Comparison of ENCODE assay signal across 8 cellular contexts in the genomic region with DNA sequence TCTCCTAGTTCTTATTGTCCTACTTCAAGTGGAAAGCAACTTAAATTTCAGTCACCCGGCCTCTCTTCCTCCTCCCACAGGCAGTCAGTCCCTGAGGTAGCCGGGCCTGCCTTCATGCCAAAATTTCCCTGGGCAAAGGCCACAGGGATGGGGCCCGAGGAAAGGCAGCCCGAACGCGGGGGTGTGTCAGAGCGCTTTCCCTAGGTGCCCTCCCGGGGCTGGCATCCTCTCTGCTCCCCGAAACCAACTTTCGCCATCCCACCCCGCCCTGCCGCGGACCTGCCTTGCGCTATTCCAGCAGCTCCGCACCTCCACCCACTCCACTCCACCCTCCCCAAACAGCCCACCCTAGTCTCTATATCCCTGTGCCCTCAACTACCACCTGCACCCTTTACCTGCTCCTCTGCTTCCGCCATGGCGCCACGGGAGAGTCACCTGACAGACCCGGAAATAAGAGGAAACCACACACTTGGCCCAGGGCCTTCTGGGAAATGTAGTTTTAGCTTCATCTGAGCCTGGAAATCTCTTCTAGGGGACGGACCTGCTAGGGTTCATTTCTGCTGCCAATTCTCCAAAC. TPM values are rescaled to one million over a fixed set of nuclear protein-coding genes. Genes with fewer than 3 reads are reported as not detected.
DNase-seq lines count a peak whose midpoint lies in the region; ATAC-seq and TF ChIP-seq lines count a peak whose summit lies in the region.

TSS of gene VPS41 (minus strand) at position 433 of the 577 bp plus-strand sequence. CDS start at position 416, 17 bp downstream.

- intact Hi-C loops in activated CD8-positive, alpha-beta T cell treated with anti-CD3 and anti-CD28 coated beads for 36 hours (cut with micrococcal nuclease): no loop called here

- H3K4me1 Mint-ChIP-seq in activated CD8-positive, alpha-beta T cell treated with anti-CD3 and anti-CD28 coated beads for 36 hours (ENCODE audit: low read depth): peaks cover 26% of the 10 kb centered on the region

- peak; percentile 98 for ATAC-seq in GM19324 (IDR thresholded peaks at IDR 0.05; ENCODE audit: low FRiP score, unreplicated experiment)
- ATAC-seq in HG03460 (IDR thresholded peaks at IDR 0.05; ENCODE audit: unreplicated experiment): peak; percentile 99
- ATAC-seq in activated CD8-positive, alpha-beta T cell treated with anti-CD3 and anti-CD28 coated beads for 36 hours: peak; percentile 97

- no peak for TF ChIP-seq CTCF in C4-2B (conservative IDR thresholded peaks at IDR 0.05)
- TF ChIP-seq CTCF in activated CD8-positive, alpha-beta T cell treated with anti-CD3 and anti-CD28 coated beads for 36 hours (IDR thresholded peaks at IDR 0.05): no peak

- peak; percentile 63 for DNase-seq in NCI-H748 treated with DMSO at 0.1 percent for 48 hours (lab: John Stamatoyannopoulos, UW)
- peak; percentile 88 for DNase-seq in activated CD8-positive, alpha-beta T cell treated with anti-CD3 and anti-CD28 coated beads for 36 hours
- peak; percentile 68 for DNase-seq in effector CD8-positive, alpha-beta T cell (lab: John Stamatoyannopoulos, UW)
- peak; percentile 73 to 81 for DNase-seq in lung microvascular endothelial cell (ENCODE audit: low read depth in 2 of 2)
- peak; percentile 34 to 65 (median 60) for DNase-seq in stimulated activated CD4-positive, alpha-beta T cell treated with anti-CD3 and anti-CD28 coated beads, TNF-alpha, amount 100 ng/mL, for 4 hours (ENCODE audit: low read depth in 3 of 3)

- no peaks in the 10 kb centered on the region for H3K9me3 Mint-ChIP-seq in activated CD8-positive, alpha-beta T cell treated with anti-CD3 and anti-CD28 coated beads for 36 hours

- POLR2A ChIA-PET in activated CD8-positive, alpha-beta T cell treated with anti-CD3 and anti-CD28 coated beads for 36 hours (lab: Charles Lee): interaction anchor here (0.6 to 0.7 kb wide), 2 partner anchors 11 to 17 kb away, joined by 3 read pairs; no protein-coding TSS in a partner anchor

- CTCF ChIA-PET in activated CD8-positive, alpha-beta T cell treated with anti-CD3 and anti-CD28 coated beads for 36 hours (lab: Charles Lee): interaction anchor here (1.3 kb wide), 1 partner anchor 9 kb away, joined by 4 read pairs; no protein-coding TSS in a partner anchor

- H3K27me3 Mint-ChIP-seq in activated CD8-positive, alpha-beta T cell treated with anti-CD3 and anti-CD28 coated beads for 36 hours: no peaks in the 10 kb centered on the region

- peaks cover 2% of the 10 kb centered on the region for H3K36me3 Mint-ChIP-seq in activated CD8-positive, alpha-beta T cell treated with anti-CD3 and anti-CD28 coated beads for 36 hours (ENCODE audit: low read depth)

- H3K27ac Mint-ChIP-seq in activated CD8-positive, alpha-beta T cell treated with anti-CD3 and anti-CD28 coated beads for 36 hours: peak within 1 kb of the TSS; percentile 88

- H3K4me3 Mint-ChIP-seq in activated CD8-positive, alpha-beta T cell treated with anti-CD3 and anti-CD28 coated beads for 36 hours: peak within 1 kb of the TSS; percentile 95

- peak within 1 kb of the TSS; percentile 56 for H3K27ac ChIP-seq in C4-2B

RNA-seq across cellular contexts. Expression of gene VPS41, which starts in this region (rescaled TPM):
- total RNA-seq in activated CD8-positive, alpha-beta T cell treated with anti-CD3 and anti-CD28 coated beads for 36 hours: 10 to 100 TPM; 47.4 to 56.4 TPM
- 37.9 and 39.9 TPM in 2 replicates for total RNA-seq in lung microvascular endothelial cell

Comparison
In these comparisons a context has a peak if more than half of its experiments do, and no peak if none do; other contexts are left out.
1. Peak in every context shown above with its lines: DNase-seq, ATAC-seq and H3K27ac ChIP-seq.